22 cellular contexts compared by ENCODE assay signal in the genomic region with DNA sequence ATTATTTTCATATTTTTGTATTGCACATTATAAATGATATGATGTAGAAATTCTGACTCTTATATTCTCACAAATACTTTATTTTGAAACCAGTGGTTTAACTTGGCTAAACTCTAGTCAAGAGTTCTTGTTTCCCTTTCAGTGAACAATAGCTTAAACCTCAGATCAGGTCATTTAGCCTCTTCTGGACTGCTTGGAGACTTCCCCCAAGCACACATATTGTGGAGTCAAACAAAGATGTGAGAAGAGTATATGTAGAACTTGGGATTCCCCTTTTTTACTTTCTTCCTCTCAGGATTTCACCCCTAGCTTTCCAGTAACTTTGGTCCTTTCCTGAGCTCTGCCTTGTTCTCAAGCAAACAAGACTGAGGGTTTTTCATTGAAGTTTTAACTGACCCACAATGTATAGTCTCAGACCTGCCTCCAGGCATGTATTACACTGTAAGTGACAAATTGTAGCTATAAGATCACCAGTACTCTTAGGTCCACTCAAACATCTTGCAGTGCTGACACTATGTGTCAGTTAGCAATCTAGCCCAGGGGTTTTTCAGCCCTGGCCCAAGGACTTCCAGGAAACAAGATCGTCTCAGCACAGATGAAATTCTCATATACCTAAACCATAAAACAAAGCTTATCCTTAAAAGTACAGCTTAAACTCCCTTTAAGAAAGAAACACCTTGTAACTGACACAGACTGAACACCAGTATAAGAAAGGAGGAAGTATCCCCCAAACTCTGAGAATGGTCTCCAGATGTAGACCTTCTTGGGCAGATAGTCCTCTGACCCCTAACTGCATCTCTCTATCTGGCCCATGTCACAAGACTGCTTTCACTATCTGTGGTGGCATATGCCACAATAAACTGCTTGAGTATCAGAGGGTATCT.
A peak's percentile ranks its signal among the peaks of the same experiment; 100 is the strongest.
DNase-seq lines count a peak whose midpoint lies in the region; ATAC-seq and TF ChIP-seq lines count a peak whose summit lies in the region.
"Had no signal": no experiment of that assay in that cellular context is flagged by ENCODE, and none has a peak within 500 bp of the region (broad histone marks: within the 10 kb centered on the region; RNA-seq: fewer than 3 reads in every experiment).

No MANE protein-coding gene starts in this region.

- TF ChIP-seq CTCF in SU-DHL-6 (IDR thresholded peaks at IDR 0.05; ENCODE audit: insufficient read depth, low read length, poor library complexity, severe bottlenecking) (no peak), WTC11 (IDR thresholded peaks at IDR 0.05) (no peak)

- H3K9ac ChIP-seq in SU-DHL-6 (ENCODE audit: low read length): no peak overlapping the region

- no peaks in the 10 kb centered on the region for H3K9me3 Mint-ChIP-seq in activated T-helper 2 cell treated with anti-CD3 and anti-CD28 coated beads, Interferon-gamma antibody, Interleukin-2, Interleukin-4, amounts not matched to agents 10 μg/mL and 5 μg/mL and 100 μg/mL, durations not matched to agents 14 hours and 24 hours and 36 hours
- H3K9me3 Mint-ChIP-seq in WTC11: no peaks in the 10 kb centered on the region
- H3K9me3 Mint-ChIP-seq: activated CD4-positive, alpha-beta T cell treated with anti-CD3 and anti-CD28 coated beads, Interleukin-2, amount 10 ng/mL, durations not matched to agents 24 days and 14 days; brain had no signal

- no peaks in the 10 kb centered on the region for H3K36me3 ChIP-seq in SU-DHL-6 (ENCODE audit: low read length)
- H3K36me3 ChIP-seq: MG63, sigmoid colon had no signal

- H3F3A ChIP-seq in SU-DHL-6 (ENCODE audit: insufficient read depth): peaks cover 5% of the 10 kb centered on the region; the same call in 1 of the 2 replicates

- H3K9me2 ChIP-seq in SU-DHL-6 (replicated peaks; ENCODE audit: insufficient read depth, low read length): no peaks in the 10 kb centered on the region

- no peak overlapping the region for H3K4me3 ChIP-seq in SU-DHL-6 (ENCODE audit: insufficient read depth, low read length, poor library complexity, severe bottlenecking)
- H3K4me3 ChIP-seq: dorsolateral prefrontal cortex, MG63, sigmoid colon had no signal

- intact Hi-C loops in activated T-helper 2 cell treated with anti-CD3 and anti-CD28 coated beads, Interferon-gamma antibody, Interleukin-2, Interleukin-4, amounts not matched to agents 10 μg/mL and 5 μg/mL and 100 μg/mL, durations not matched to agents 14 hours and 24 hours and 36 hours (cut with micrococcal nuclease): no loop called here

- H2AFZ ChIP-seq in SU-DHL-6 (ENCODE audit: low read depth, low read length, severe bottlenecking): peak overlapping the region; percentile 56

- no peaks in the 10 kb centered on the region for H3K79me2 ChIP-seq in SU-DHL-6 (ENCODE audit: insufficient read depth, low read length)

- H3K27ac Mint-ChIP-seq in activated T-helper 2 cell treated with anti-CD3 and anti-CD28 coated beads, Interferon-gamma antibody, Interleukin-2, Interleukin-4, amounts not matched to agents 10 μg/mL and 5 μg/mL and 100 μg/mL, durations not matched to agents 14 hours and 24 hours and 36 hours: no peak overlapping the region
- H3K27ac Mint-ChIP-seq in WTC11: no peak overlapping the region
- H3K27ac Mint-ChIP-seq: activated CD4-positive, alpha-beta T cell treated with anti-CD3 and anti-CD28 coated beads, Interleukin-2, amount 10 ng/mL, durations not matched to agents 24 days and 14 days; brain had no signal

- no peaks in the 10 kb centered on the region for H4K20me1 ChIP-seq in SU-DHL-6 (ENCODE audit: low read depth, low read length)

- DNase-seq in T1000 (lab: John Stamatoyannopoulos, UW) (no peak), WTC11 (ENCODE audit: low spot score) (no peak)
- DNase-seq in activated T-helper 2 cell treated with anti-CD3 and anti-CD28 coated beads, Interferon-gamma antibody, Interleukin-2, Interleukin-4, amounts not matched to agents 10 μg/mL and 5 μg/mL and 100 μg/mL, durations not matched to agents 14 hours and 24 hours and 36 hours (ENCODE audit: low spot score): no peak
- DNase-seq: activated CD4-positive, alpha-beta T cell treated with anti-CD3 and anti-CD28 coated beads, Interleukin-2, amount 10 ng/mL, durations not matched to agents 24 days and 14 days; activated naive CD4-positive, alpha-beta T cell treated with anti-CD3 and anti-CD28 coated beads, Interleukin-2, amount 50 U/mL, for 16 hours; activated T-cell treated with anti-CD3 and anti-CD28 coated beads for 4 hours; COR-L47; dorsolateral prefrontal cortex; MG63; NCI-H187; NCI-H510A treated with DMSO at 0.1 percent for 48 hours; sigmoid colon; stimulated activated CD4-positive, alpha-beta T cell treated with anti-CD3 and anti-CD28 coated beads, Interleukin-2, amount 100 ng/mL, for 24 hours had no signal

- TF ChIP-seq POLR2A in GM18505 (IDR thresholded peaks at IDR 0.05; ENCODE audit: borderline replicate concordance, extremely low read depth, insufficient read depth, insufficient read length): no peak

- no peak overlapping the region for H3K4me2 ChIP-seq in SU-DHL-6 (ENCODE audit: low read depth, low read length, poor library complexity, severe bottlenecking)

- POLR2A ChIA-PET in WTC11 (lab: Charles Lee): no interaction called here

- H3K27me3 ChIP-seq in SU-DHL-6 (ENCODE audit: low read length): no peaks in the 10 kb centered on the region
- H3K27me3 ChIP-seq: dorsolateral prefrontal cortex, MG63, sigmoid colon had no signal

- H3K27ac ChIP-seq in SU-DHL-6 (ENCODE audit: low read depth, low read length): no peak overlapping the region
- H3K27ac ChIP-seq: dorsolateral prefrontal cortex, sigmoid colon had no signal

- no peak overlapping the region for H3K4me3 Mint-ChIP-seq in activated T-helper 2 cell treated with anti-CD3 and anti-CD28 coated beads, Interferon-gamma antibody, Interleukin-2, Interleukin-4, amounts not matched to agents 10 μg/mL and 5 μg/mL and 100 μg/mL, durations not matched to agents 14 hours and 24 hours and 36 hours (ENCODE audit: low read depth)
- no peak overlapping the region for H3K4me3 Mint-ChIP-seq in WTC11
- H3K4me3 Mint-ChIP-seq: activated CD4-positive, alpha-beta T cell treated with anti-CD3 and anti-CD28 coated beads, Interleukin-2, amount 10 ng/mL, durations not matched to agents 24 days and 14 days; brain had no signal

- no peaks in the 10 kb centered on the region for H3K36me3 Mint-ChIP-seq in activated T-helper 2 cell treated with anti-CD3 and anti-CD28 coated beads, Interferon-gamma antibody, Interleukin-2, Interleukin-4, amounts not matched to agents 10 μg/mL and 5 μg/mL and 100 μg/mL, durations not matched to agents 14 hours and 24 hours and 36 hours (ENCODE audit: low read depth)
- no peaks in the 10 kb centered on the region for H3K36me3 Mint-ChIP-seq in WTC11
- H3K36me3 Mint-ChIP-seq: brain had no signal

- ATAC-seq in GM18505 (IDR thresholded peaks at IDR 0.05; ENCODE audit: unreplicated experiment) (peak; percentile 49), GM21515 (IDR thresholded peaks at IDR 0.05; ENCODE audit: unreplicated experiment) (peak; percentile 61), HG02884 (IDR thresholded peaks at IDR 0.05; ENCODE audit: unreplicated experiment) (peak; percentile 72), WTC11 (no peak), GM21528 (IDR thresholded peaks at IDR 0.05; ENCODE audit: low FRiP score, unreplicated experiment) (no peak)
- ATAC-seq: esophagus mucosa, HCT116, PC-3 had no signal

- H3K4me1 Mint-ChIP-seq in activated T-helper 2 cell treated with anti-CD3 and anti-CD28 coated beads, Interferon-gamma antibody, Interleukin-2, Interleukin-4, amounts not matched to agents 10 μg/mL and 5 μg/mL and 100 μg/mL, durations not matched to agents 14 hours and 24 hours and 36 hours (ENCODE audit: low read depth): no peaks in the 10 kb centered on the region
- H3K4me1 Mint-ChIP-seq in WTC11: no peaks in the 10 kb centered on the region
- H3K4me1 Mint-ChIP-seq: activated CD4-positive, alpha-beta T cell treated with anti-CD3 and anti-CD28 coated beads, Interleukin-2, amount 10 ng/mL, durations not matched to agents 24 days and 14 days; brain had no signal

- no peaks in the 10 kb centered on the region for H3K9me3 ChIP-seq in SU-DHL-6 (ENCODE audit: insufficient read depth, low read length)
- H3K9me3 ChIP-seq: MG63, sigmoid colon had no signal

- no peaks in the 10 kb centered on the region for H3K27me3 Mint-ChIP-seq in activated T-helper 2 cell treated with anti-CD3 and anti-CD28 coated beads, Interferon-gamma antibody, Interleukin-2, Interleukin-4, amounts not matched to agents 10 μg/mL and 5 μg/mL and 100 μg/mL, durations not matched to agents 14 hours and 24 hours and 36 hours (ENCODE audit: low read depth)
- peaks cover 53% of the 10 kb centered on the region for H3K27me3 Mint-ChIP-seq in WTC11 (ENCODE audit: low read depth)
- H3K27me3 Mint-ChIP-seq: activated CD4-positive, alpha-beta T cell treated with anti-CD3 and anti-CD28 coated beads, Interleukin-2, amount 10 ng/mL, durations not matched to agents 24 days and 14 days; brain had no signal

- CTCF ChIA-PET in WTC11 (lab: Charles Lee): no interaction called here

TF ChIP-seq in WTC11, 78 proteins besides CTCF, POLR2A, EP300 and RAD21 (continues in another document):
- TF ChIP-seq NR3C1 (CRISPR knock-in tag; conservative IDR thresholded peaks at IDR 0.05; ENCODE audit: low read depth) (no peak), AR (CRISPR knock-in tag; IDR thresholded peaks at IDR 0.05) (no peak), TEAD4 (CRISPR knock-in tag; IDR thresholded peaks at IDR 0.05) (no peak), SMAD4 (CRISPR knock-in tag; IDR thresholded peaks at IDR 0.05) (no peak), ETV6 (CRISPR knock-in tag; IDR thresholded peaks at IDR 0.05) (no peak)

Comparison
In these comparisons a context has a peak if more than half of its experiments do, and no peak if none do; other contexts are left out.
1. ATAC-seq: peak in GM18505 (single experiment), GM21515 (single experiment) and HG02884 (single experiment); none in WTC11 (single experiment) and GM21528 (single experiment).